In the genomic region with DNA sequence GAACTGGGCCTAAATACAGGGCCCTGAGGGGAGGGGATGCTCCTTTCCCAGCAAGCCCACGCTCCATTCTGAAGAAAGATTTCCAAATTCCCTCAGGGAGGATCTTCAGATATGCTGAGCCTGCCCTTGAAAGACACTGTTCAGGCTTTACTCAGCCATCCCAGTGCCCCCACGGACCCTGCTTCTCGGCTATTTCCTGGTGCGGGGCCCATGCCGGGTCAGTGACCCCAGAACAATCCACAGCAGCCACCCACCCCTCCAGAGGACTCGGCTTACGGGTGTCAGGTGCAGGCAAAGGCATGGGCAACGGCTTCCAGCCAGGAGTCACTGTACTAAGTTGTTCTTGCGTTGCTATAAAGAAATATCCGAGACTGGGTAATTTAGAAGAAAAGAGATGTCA, we compare ENCODE assay signal across 19 cellular contexts.
DNase-seq lines count a peak whose midpoint lies in the region; ATAC-seq and TF ChIP-seq lines count a peak whose summit lies in the region.
"Had no signal": no experiment of that assay in that cellular context is flagged by ENCODE, and none has a peak within 500 bp of the region (broad histone marks: within the 10 kb centered on the region; RNA-seq: fewer than 3 reads in every experiment).

No MANE protein-coding gene starts in this region.

- intact Hi-C loops in spleen (cut with DNase I; ENCODE audit: low total_unique reads) = no loop called here

- no CpG with 5 or more reads among the region's 10 CpGs for WGBS in neuronal stem cell (ENCODE audit: extremely low coverage in 2 of 2, insufficient read length in 2 of 2, insufficient replicate concordance in 1 of 2), 2 donors
- WGBS in spleen, 5 donors = 83 to 96% (median 95%) methylated on average over 10 of the region's 10 CpGs

- no peak overlapping the region for H2BK120ac ChIP-seq in neuronal stem cell (ENCODE audit: low read depth, low read length)

- no peaks in the 10 kb centered on the region for H3K9me3 ChIP-seq in neuronal stem cell (replicated peaks in 1 of 2; ENCODE audit: control insufficient read depth in 2 of 2, insufficient read depth in 1 of 2, low read depth in 1 of 2, low read length in 2 of 2)
- H3K9me3 ChIP-seq in spleen = peaks cover 0 to 8% (median 0%) of the 10 kb centered on the region in 8 donors
- H3K9me3 ChIP-seq: A549 had no signal

- no peak overlapping the region for H2BK12ac ChIP-seq in neuronal stem cell (ENCODE audit: low read length)

- TF ChIP-seq CTCF in spleen (IDR thresholded peaks at IDR 0.05 in 8 of 11, conservative IDR thresholded peaks at IDR 0.05 in 3 of 11) = no peak

- DNase-seq in activated effector memory CD4-positive, alpha-beta T cell treated with anti-CD3 and anti-CD28 coated beads, Interleukin-2, amount 50 U/mL, for 16 hours = peak; percentile 19
- no peak for DNase-seq in activated effector memory CD4-positive, alpha-beta T cell treated with Interleukin-2 at 50 U/mL for 16 hours
- no peak for DNase-seq in neuronal stem cell (ENCODE audit: low spot score)
- DNase-seq in spleen = peak; percentile 61
- no peak for DNase-seq in NCI-H187 treated with DMSO at 0.1 percent for 48 hours (lab: John Stamatoyannopoulos, UW)
- no peak for DNase-seq in COLO829 (ENCODE audit: low spot score)
- DNase-seq: AML-193; Calu3; CD4-positive, alpha-beta memory T cell; DMS79 treated with DMSO at 0.1 percent for 48 hours; GF-D8; GOT3; H7; HFFc6 had no signal

- H3K4me1 ChIP-seq in neuronal stem cell (ENCODE audit: control insufficient read depth in 2 of 2, insufficient read depth in 1 of 2, low read depth in 1 of 2, low read length in 2 of 2) = no peaks in the 10 kb centered on the region
- H3K4me1 ChIP-seq in spleen = peaks cover 5 to 36% (median 13%) of the 10 kb centered on the region in 6 donors
- H3K4me1 ChIP-seq: A549 had no signal

- H4K91ac ChIP-seq in neuronal stem cell (ENCODE audit: low read depth, low read length, poor library complexity) = no peak overlapping the region

- no peak overlapping the region for H2AFZ ChIP-seq in neuronal stem cell (ENCODE audit: low read length)

- H2BK5ac ChIP-seq in neuronal stem cell (ENCODE audit: low read length) = peak overlapping the region; percentile 56

- H3K4me3 ChIP-seq in neuronal stem cell (ENCODE audit: low read length in 2 of 2) = no peak overlapping the region
- no peak overlapping the region for H3K4me3 ChIP-seq in spleen
- H3K4me3 ChIP-seq: A549 had no signal

- no peak for ATAC-seq in HG02678 (IDR thresholded peaks at IDR 0.05; ENCODE audit: unreplicated experiment)
- ATAC-seq: A549, HCT116 had no signal

- no peak overlapping the region for H3K4me2 ChIP-seq in neuronal stem cell (ENCODE audit: insufficient read depth, low read length, poor library complexity, severe bottlenecking)
- H3K4me2 ChIP-seq: A549 had no signal

- H3K79me1 ChIP-seq in neuronal stem cell (ENCODE audit: low read depth, low read length) = no peaks in the 10 kb centered on the region

- no peak overlapping the region for H3K23ac ChIP-seq in neuronal stem cell (ENCODE audit: low read depth, low read length, poor library complexity)

- TF ChIP-seq POLR2A in spleen (IDR thresholded peaks at IDR 0.05) = no peak

- H3K27me3 ChIP-seq in neuronal stem cell (ENCODE audit: control insufficient read depth in 3 of 3, insufficient read depth in 3 of 3, low read depth in 1 of 3, low read length in 3 of 3) = no peaks in the 10 kb centered on the region
- no peaks in the 10 kb centered on the region for H3K27me3 ChIP-seq in spleen (replicated peaks in 1 of 7)

- no peak overlapping the region for H2BK15ac ChIP-seq in neuronal stem cell (ENCODE audit: low read length)

- H2AK5ac ChIP-seq in neuronal stem cell (ENCODE audit: low read depth, low read length) = no peak overlapping the region

- no peaks in the 10 kb centered on the region for H3K36me3 ChIP-seq in neuronal stem cell (replicated peaks in 1 of 2; ENCODE audit: control insufficient read depth in 2 of 2, insufficient read depth in 2 of 2, low read length in 2 of 2)
- no peaks in the 10 kb centered on the region for H3K36me3 ChIP-seq in spleen

- H3K27ac ChIP-seq in neuronal stem cell (replicated peaks; ENCODE audit: low read length) (no peak overlapping the region), spleen (no peak overlapping the region)
- H3K27ac ChIP-seq: 22Rv1, A549, C4-2B had no signal

- H4K8ac ChIP-seq in neuronal stem cell (ENCODE audit: low read depth, low read length) = no peak overlapping the region

- H3K9ac ChIP-seq in neuronal stem cell (ENCODE audit: low read depth, low read length, poor library complexity) = no peak overlapping the region

- no peak overlapping the region for H3K4ac ChIP-seq in neuronal stem cell (ENCODE audit: low read length)

- H3K14ac ChIP-seq in neuronal stem cell (ENCODE audit: low read length) = no peak overlapping the region

- peak overlapping the region; percentile 59 for H3K18ac ChIP-seq in neuronal stem cell (ENCODE audit: low read length)

Comparison
In these comparisons a context has a peak if more than half of its experiments do, and no peak if none do; other contexts are left out.
1. DNase-seq: peak in activated effector memory CD4-positive, alpha-beta T cell treated with anti-CD3 and anti-CD28 coated beads, Interleukin-2, amount 50 U/mL, for 16 hours (single experiment) and spleen (single experiment); none in activated effector memory CD4-positive, alpha-beta T cell treated with Interleukin-2 at 50 U/mL for 16 hours (single experiment), neuronal stem cell (single experiment), NCI-H187 treated with DMSO at 0.1 percent for 48 hours (single experiment) and COLO829 (single experiment).